Comparison of ENCODE assay signal across 10 cellular contexts in the genomic region with DNA sequence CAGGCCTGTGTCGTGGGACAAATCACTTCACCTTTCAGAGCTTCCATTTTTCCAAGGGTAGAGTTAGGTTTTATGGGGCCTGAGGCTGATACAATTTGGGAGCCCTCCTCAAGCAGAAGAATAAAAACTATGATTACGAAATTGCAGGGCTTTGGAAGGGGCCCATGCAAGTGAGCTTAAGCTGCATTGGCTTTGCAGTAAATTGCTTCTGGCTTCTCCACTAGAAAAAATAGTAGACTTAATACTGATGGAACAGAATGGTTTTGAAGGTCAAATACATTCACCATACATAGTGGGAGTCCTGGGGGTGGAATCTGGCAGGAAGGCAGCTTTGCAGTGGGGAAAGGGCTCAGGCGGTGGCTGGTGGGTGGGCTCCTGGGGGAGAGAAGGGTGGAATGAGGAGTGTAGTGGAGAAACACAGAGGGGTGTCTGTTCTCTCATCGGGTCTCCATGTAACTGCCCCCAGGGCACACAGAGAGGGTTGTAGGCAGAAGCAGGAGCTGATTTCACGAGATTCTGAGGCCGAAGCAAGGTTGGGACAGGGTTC. TPM values are rescaled to one million over a fixed set of nuclear protein-coding genes. Genes with fewer than 3 reads are reported as not detected.
DNase-seq lines count a peak whose midpoint lies in the region; ATAC-seq and TF ChIP-seq lines count a peak whose summit lies in the region.
"Had no signal": no experiment of that assay in that cellular context is flagged by ENCODE, and none has a peak within 500 bp of the region (broad histone marks: within the 10 kb centered on the region; RNA-seq: fewer than 3 reads in every experiment).

No MANE protein-coding gene starts in this region.

- H3K23ac ChIP-seq in IMR-90 (ENCODE audit: low read depth, low read length), result no peak overlapping the region

- H2AK9ac ChIP-seq in IMR-90 (replicated peaks; ENCODE audit: low read depth, low read length, poor library complexity), result no peak overlapping the region

- H3K4me1 ChIP-seq in IMR-90 (ENCODE audit: control insufficient read depth, insufficient read depth, low read length) (peaks cover 34% of the 10 kb centered on the region), RWPE2 (ENCODE audit: insufficient read depth, poor library complexity, severe bottlenecking) (peaks cover 34% of the 10 kb centered on the region), osteoblast (ENCODE audit: insufficient read depth, low read length) (peaks cover 48% of the 10 kb centered on the region)

- POLR2A ChIA-PET in IMR-90 (lab: Charles Lee; ENCODE audit: unreplicated experiment), result interaction anchor here (0.5 kb wide), 1 partner anchor 64 kb away, joined by 3 read pairs; no protein-coding TSS in a partner anchor

- no peak for ATAC-seq in IMR-90 (ENCODE audit: low read depth)
- no peak for ATAC-seq in RWPE2 (ENCODE audit: low read depth)
- ATAC-seq in natural killer cell treated with Interleukin-12 subunit alpha and Interleukin-12 subunit beta and Interleukin-15 and Interleukin-18, amount 100 ng/mL, for 72 hours, result no peak
- ATAC-seq: gastroesophageal sphincter had no signal

- in situ Hi-C loops in IMR-90 (cut with MboI; ENCODE audit: low sequenced_read_pairs), result no loop called here

- H3K9ac ChIP-seq in IMR-90 (ENCODE audit: low read depth, low read length), result no peak overlapping the region

- no peak overlapping the region for H4K91ac ChIP-seq in IMR-90 (ENCODE audit: insufficient read depth, low read depth, low read length)

- CTCF ChIA-PET in IMR-90 (lab: Yijun Ruan, JAX), result interaction anchor here (0.5 to 1.8 kb wide), 4 partner anchors 47 to 177 kb away, joined by 4 to 7 read pairs (median 7); no protein-coding TSS in a partner anchor

- no peak for TF ChIP-seq POLR2A in IMR-90 (IDR thresholded peaks at IDR 0.05; ENCODE audit: low read depth, low read length)

- no peak overlapping the region for H4K8ac ChIP-seq in IMR-90 (ENCODE audit: low read depth in 2 of 2, low read length in 2 of 2)

- peak overlapping the region; percentile 60; the same call in 1 of the 3 replicates for H2BK15ac ChIP-seq in IMR-90 (ENCODE audit: low read depth, low read length)

- H3K27ac ChIP-seq in IMR-90 (ENCODE audit: insufficient read depth, low read length), result no peak overlapping the region
- H3K27ac ChIP-seq in RWPE2 (ENCODE audit: poor library complexity, severe bottlenecking), result no peak overlapping the region
- no peak overlapping the region for H3K27ac ChIP-seq in osteoblast (ENCODE audit: low read depth, low read length)

- H3K79me2 ChIP-seq in osteoblast (ENCODE audit: insufficient read depth, low read length), result no peaks in the 10 kb centered on the region

- 14% methylated on average over 1 of the region's 6 CpGs; no CpG with 5 or more reads in 1 of the 2 experiments for WGBS in IMR-90 (ENCODE audit: extremely low coverage in 2 of 2, insufficient read length in 1 of 2), 2 experiments

- no peaks in the 10 kb centered on the region for H3K27me3 ChIP-seq in IMR-90 (ENCODE audit: control insufficient read depth, insufficient read depth, low read length)
- H3K27me3 ChIP-seq in RWPE2 (ENCODE audit: insufficient read depth, poor library complexity, severe bottlenecking), result no peaks in the 10 kb centered on the region
- H3K27me3 ChIP-seq in osteoblast (ENCODE audit: insufficient read depth, low read length), result no peaks in the 10 kb centered on the region
- H3K27me3 ChIP-seq: gastroesophageal sphincter had no signal

- dilution Hi-C loops in IMR-90 (cut with HindIII; ENCODE audit: low sequenced_read_pairs, unreplicated experiment), result no loop called here

- intact Hi-C loops in IMR-90 (cut with micrococcal nuclease), result loop anchor here (5.0 kb wide), 1 partner anchor 184 kb away; the partner anchor contains the start of gene PANK2

- TF ChIP-seq RAD21 in IMR-90 (IDR thresholded peaks at IDR 0.05; ENCODE audit: low read length), result no peak

- H3K4me3 Mint-ChIP-seq in natural killer cell treated with Interleukin-12 subunit alpha and Interleukin-12 subunit beta and Interleukin-15 and Interleukin-18, amount 100 ng/mL, for 72 hours, result no peak overlapping the region

- H3K9me3 ChIP-seq in IMR-90 (ENCODE audit: control insufficient read depth, insufficient read depth, low read length), result peaks cover 3% of the 10 kb centered on the region
- no peaks in the 10 kb centered on the region for H3K9me3 ChIP-seq in RWPE2 (ENCODE audit: severe bottlenecking)
- H3K9me3 ChIP-seq in osteoblast (ENCODE audit: low read depth, low read length), result no peaks in the 10 kb centered on the region
- H3K9me3 ChIP-seq: gastroesophageal sphincter had no signal

- peaks cover 0 to 26% of the 10 kb centered on the region in 2 experiments; a peak in 2 of 4 replicates for H3K79me1 ChIP-seq in IMR-90 (ENCODE audit: low read depth in 1 of 2, low read length in 2 of 2)

- H3K4me3 ChIP-seq in IMR-90 (ENCODE audit: insufficient read depth, low read depth, low read length) (no peak overlapping the region), RWPE2 (ENCODE audit: severe bottlenecking) (no peak overlapping the region), osteoblast (ENCODE audit: insufficient read depth, low read length) (no peak overlapping the region)
- H3K4me3 ChIP-seq: gastroesophageal sphincter had no signal

- H3K36me3 Mint-ChIP-seq in natural killer cell treated with Interleukin-12 subunit alpha and Interleukin-12 subunit beta and Interleukin-15 and Interleukin-18, amount 100 ng/mL, for 72 hours, result no peaks in the 10 kb centered on the region

- H2AK5ac ChIP-seq in IMR-90 (ENCODE audit: low read depth, low read length), result peak overlapping the region; percentile 95

- TF ChIP-seq CTCF in IMR-90 (conservative IDR thresholded peaks at IDR 0.05; ENCODE audit: low read depth, low read length) (no peak), RWPE2 (IDR thresholded peaks at IDR 0.05; ENCODE audit: poor library complexity, severe bottlenecking) (no peak), osteoblast (IDR thresholded peaks at IDR 0.05; ENCODE audit: extremely low read depth, low read depth, low read length) (no peak)

- H3K27ac Mint-ChIP-seq in natural killer cell treated with Interleukin-12 subunit alpha and Interleukin-12 subunit beta and Interleukin-15 and Interleukin-18, amount 100 ng/mL, for 72 hours, result no peak overlapping the region

- peak overlapping the region; percentile 81 for H3K4ac ChIP-seq in IMR-90 (ENCODE audit: low read depth, low read length)

- no peak overlapping the region for H3K18ac ChIP-seq in IMR-90 (ENCODE audit: low read depth, low read length)

- BruUV-seq in IMR-90 (replicated peaks; lab: Mats Ljungman, UMichigan), result no TSS peak

- H3K36me3 ChIP-seq in IMR-90 (ENCODE audit: control insufficient read depth, insufficient read depth, low read length) (no peaks in the 10 kb centered on the region), RWPE2 (ENCODE audit: low read depth) (no peaks in the 10 kb centered on the region), osteoblast (ENCODE audit: insufficient read depth, low read length) (no peaks in the 10 kb centered on the region)
- H3K36me3 ChIP-seq: gastroesophageal sphincter had no signal

- H3K4me2 ChIP-seq in IMR-90 (ENCODE audit: low read depth, low read length) (no peak overlapping the region), osteoblast (ENCODE audit: insufficient read depth, low read length) (no peak overlapping the region)

- H3K9me3 Mint-ChIP-seq in natural killer cell treated with Interleukin-12 subunit alpha and Interleukin-12 subunit beta and Interleukin-15 and Interleukin-18, amount 100 ng/mL, for 72 hours, result no peaks in the 10 kb centered on the region

- no peaks in the 10 kb centered on the region for H4K20me1 ChIP-seq in IMR-90 (ENCODE audit: insufficient read depth, low read length)
- no peaks in the 10 kb centered on the region for H4K20me1 ChIP-seq in osteoblast (ENCODE audit: insufficient read depth, low read length)

- no peak overlapping the region for H3K14ac ChIP-seq in IMR-90 (replicated peaks; ENCODE audit: low read depth, low read length)

- H3K4me1 Mint-ChIP-seq in natural killer cell treated with Interleukin-12 subunit alpha and Interleukin-12 subunit beta and Interleukin-15 and Interleukin-18, amount 100 ng/mL, for 72 hours (ENCODE audit: low read depth in 2 of 2), result peaks cover 3 to 10% of the 10 kb centered on the region in 2 donors

- H2BK120ac ChIP-seq in IMR-90 (ENCODE audit: low read depth, low read length), result peak overlapping the region; percentile 36; the same call in 1 of the 2 replicates

- peak overlapping the region; percentile 23; the same call in 1 of the 2 replicates for H4K5ac ChIP-seq in IMR-90 (ENCODE audit: low read depth, low read length)

- no peak for DNase-seq in IMR-90
- peak; percentile 35 for DNase-seq in RWPE2 (ENCODE audit: low spot score)
- peak; percentile 27 for DNase-seq in fibroblast of gingiva (ENCODE audit: low read depth)
- no peak for DNase-seq in osteoblast (ENCODE audit: insufficient read length, low spot score, missing footprints)
- no peak for DNase-seq in natural killer cell treated with Interleukin-12 subunit alpha and Interleukin-12 subunit beta and Interleukin-15 and Interleukin-18, amount 100 ng/mL, for 72 hours (ENCODE audit: low spot score)
- DNase-seq in activated CD4-positive, CD25-positive, alpha-beta regulatory T cell (lab: John Stamatoyannopoulos, UW), result no peak
- no peak for DNase-seq in NCI-H1417 treated with DMSO at 0.1 percent for 48 hours (lab: John Stamatoyannopoulos, UW)
- DNase-seq: activated CD4-positive, alpha-beta T cell treated with anti-CD3 and anti-CD28 coated beads, Interleukin-2, amount 50 U/mL, for 48 hours; NCI-H524 treated with DMSO at 0.1 percent for 48 hours had no signal

- no peak overlapping the region for H2AFZ ChIP-seq in IMR-90 (replicated peaks; ENCODE audit: low read length, poor library complexity)
- H2AFZ ChIP-seq in osteoblast (ENCODE audit: low read length), result peak overlapping the region; percentile 1

- no peak overlapping the region for H2BK5ac ChIP-seq in IMR-90 (ENCODE audit: low read depth, low read length, poor library complexity, severe bottlenecking)

- H2BK20ac ChIP-seq in IMR-90 (ENCODE audit: low read depth, low read length), result peak overlapping the region; percentile 69; the same call in 1 of the 2 replicates

- H3K27me3 Mint-ChIP-seq in natural killer cell treated with Interleukin-12 subunit alpha and Interleukin-12 subunit beta and Interleukin-15 and Interleukin-18, amount 100 ng/mL, for 72 hours, result peaks cover 7% of the 10 kb centered on the region in 2 donors

- peaks cover 39% of the 10 kb centered on the region for H3K9me1 ChIP-seq in IMR-90 (ENCODE audit: insufficient read depth, low read length)

- no peak overlapping the region for H3K56ac ChIP-seq in IMR-90 (ENCODE audit: extremely low read depth, insufficient read depth, low read length)

TF ChIP-seq in IMR-90, 13 proteins besides CTCF, POLR2A, EP300 and RAD21:
- no peak for TF ChIP-seq BHLHE40 (IDR thresholded peaks at IDR 0.05; ENCODE audit: low read depth, low read length)
- peak; percentile 46 for TF ChIP-seq CEBPB (IDR thresholded peaks at IDR 0.05; ENCODE audit: low read depth, low read length)

RNA-seq across cellular contexts. Expression of gene RNF24, which starts 55.9 kb away (rescaled TPM):
- total RNA-seq in IMR-90 (2012; rRNA removed) (11.3 and 12.5 TPM in 2 replicates), osteoblast (22.4 and 25.6 TPM in 2 replicates)
- 9.1 and 11.3 TPM in 2 replicates for polyA plus RNA-seq in IMR-90 (2012; rRNA removed)
- polyA plus RNA-seq in IMR-90 (2012; cell fraction: cytosol; rRNA removed), result 6.6 and 7.3 TPM in 2 replicates
- 6.4 and 11.0 TPM in 2 replicates for polyA plus RNA-seq in IMR-90 (2012; cell fraction: nucleus; rRNA removed; ENCODE audit: low replicate concordance)
- 10 to 100 TPM; 18.4 to 33.4 TPM for total RNA-seq in natural killer cell treated with Interleukin-12 subunit alpha and Interleukin-12 subunit beta and Interleukin-15 and Interleukin-18, amount 100 ng/mL, for 72 hours

Comparison
In these comparisons a context has a peak if more than half of its experiments do, and no peak if none do; other contexts are left out.
1. DNase-seq: peak in RWPE2 (single experiment) and fibroblast of gingiva (single experiment); none in IMR-90 (single experiment), osteoblast (single experiment), natural killer cell treated with Interleukin-12 subunit alpha and Interleukin-12 subunit beta and Interleukin-15 and Interleukin-18, amount 100 ng/mL, for 72 hours (single experiment), activated CD4-positive, CD25-positive, alpha-beta regulatory T cell (0 of 4) and NCI-H1417 treated with DMSO at 0.1 percent for 48 hours (single experiment).